ENCODE assay signal across 17 cellular contexts in the genomic region with DNA sequence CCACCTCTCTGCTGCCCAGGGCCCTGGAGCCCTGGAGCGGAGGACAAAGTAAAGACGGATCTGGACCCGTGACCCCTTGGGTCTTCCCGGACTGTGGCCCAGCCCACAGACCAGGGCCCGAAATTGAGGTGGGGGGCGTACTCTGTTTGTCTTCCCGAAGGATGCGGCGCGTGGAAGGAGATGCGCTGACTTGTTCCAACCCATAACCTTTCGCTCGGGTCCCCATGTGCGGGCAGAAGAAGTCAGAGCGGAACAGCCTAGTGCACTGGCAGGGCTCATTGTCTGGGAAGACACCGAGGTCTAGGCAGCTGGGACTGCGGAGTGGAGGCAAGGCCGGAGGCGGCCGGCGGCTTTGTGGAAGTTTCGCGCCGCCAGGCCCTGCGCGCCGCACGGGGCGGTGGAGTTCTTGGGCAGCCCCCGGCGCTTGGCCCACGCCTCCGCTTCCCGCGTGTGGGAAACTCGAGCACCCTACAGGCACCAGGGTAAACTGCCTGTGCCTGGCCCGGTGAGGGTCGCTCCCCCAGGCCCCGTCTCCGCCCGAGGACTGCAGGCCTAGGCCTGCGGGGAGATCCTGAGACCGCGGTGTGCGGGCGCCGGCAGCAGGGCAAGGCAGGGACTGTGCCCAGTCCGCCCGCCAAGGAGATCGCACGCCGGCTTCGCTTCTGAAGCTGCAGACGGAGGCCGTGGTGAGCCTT. TPM values are rescaled to one million over a fixed set of nuclear protein-coding genes. Genes with fewer than 3 reads are reported as not detected.
DNase-seq lines count a peak whose midpoint lies in the region; ATAC-seq and TF ChIP-seq lines count a peak whose summit lies in the region.
"Had no signal": no experiment of that assay in that cellular context is flagged by ENCODE, and none has a peak within 500 bp of the region (broad histone marks: within the 10 kb centered on the region; RNA-seq: fewer than 3 reads in every experiment).

No MANE protein-coding gene starts in this region.

- no peaks in the 10 kb centered on the region for H3F3A ChIP-seq in smooth muscle cell (ENCODE audit: low read depth)

- ATAC-seq in HG03039 (IDR thresholded peaks at IDR 0.05; ENCODE audit: unreplicated experiment), result no peak
- ATAC-seq: gastrocnemius medialis had no signal

- peaks cover 100% of the 10 kb centered on the region for H3K27me3 ChIP-seq in HUES48 (ENCODE audit: control insufficient read depth, insufficient read depth, low read length)
- H3K27me3 ChIP-seq in endodermal cell (ENCODE audit: control insufficient read depth, insufficient read depth, low read length, poor library complexity, severe bottlenecking), result peaks cover 100% of the 10 kb centered on the region
- peaks cover 100% of the 10 kb centered on the region for H3K27me3 ChIP-seq in smooth muscle cell (ENCODE audit: low read depth)

- TF ChIP-seq CTCF in endodermal cell (conservative IDR thresholded peaks at IDR 0.05), result no peak
- TF ChIP-seq CTCF in smooth muscle cell (IDR thresholded peaks at IDR 0.05; ENCODE audit: borderline replicate concordance, insufficient read depth, poor library complexity, severe bottlenecking), result no peak
- TF ChIP-seq CTCF in GM10248 (IDR thresholded peaks at IDR 0.05; ENCODE audit: control extremely low read depth, extremely low read depth, low read depth, missing control alignments), result no peak

- CTCF ChIA-PET in GM10248 (lab: Yijun Ruan, JAX), result interaction anchor here (1.4 kb wide), 1 partner anchor 14 kb away, joined by 3 read pairs; no protein-coding TSS in a partner anchor

- H3K36me3 ChIP-seq in HUES48 (ENCODE audit: control insufficient read depth, insufficient read depth, low read length), result no peaks in the 10 kb centered on the region
- no peaks in the 10 kb centered on the region for H3K36me3 ChIP-seq in endodermal cell (ENCODE audit: control insufficient read depth, insufficient read depth, low read length)
- H3K36me3 ChIP-seq in smooth muscle cell (ENCODE audit: low read depth), result no peaks in the 10 kb centered on the region
- H3K36me3 ChIP-seq: gastrocnemius medialis, SJSA1 had no signal

- peaks cover 98% of the 10 kb centered on the region for H3K27me3 Mint-ChIP-seq in endodermal cell (ENCODE audit: insufficient read depth)

- H3K27ac ChIP-seq in HUES48 (ENCODE audit: low read depth, low read length) (no peak overlapping the region), endodermal cell (ENCODE audit: low read depth, low read length) (peak overlapping the region; percentile 66), smooth muscle cell (ENCODE audit: low read depth) (no peak overlapping the region)
- H3K27ac ChIP-seq: gastrocnemius medialis, SJSA1 had no signal

- H3K4me1 ChIP-seq in HUES48 (ENCODE audit: control insufficient read depth, insufficient read depth, low read length) (peaks cover 47% of the 10 kb centered on the region), endodermal cell (ENCODE audit: control insufficient read depth, insufficient read depth, low read length) (peaks cover 9% of the 10 kb centered on the region), smooth muscle cell (ENCODE audit: low read depth) (peaks cover 21% of the 10 kb centered on the region)
- H3K4me1 ChIP-seq: SJSA1 had no signal

- H3K4me1 Mint-ChIP-seq in endodermal cell, result peaks cover 19% of the 10 kb centered on the region

- H3K36me3 Mint-ChIP-seq in endodermal cell (ENCODE audit: low read depth), result no peaks in the 10 kb centered on the region
- H3K36me3 Mint-ChIP-seq: activated naive CD4-positive, alpha-beta T cell treated with anti-CD3 and anti-CD28 coated beads, Interleukin-2, amount 50 U/mL, for 24 hours had no signal

- 2 to 11% methylated on average over 15 to 55 of the region's 55 CpGs for WGBS in endodermal cell (ENCODE audit: insufficient coverage in 1 of 2, insufficient read length in 1 of 2), 2 experiments
- 4% methylated on average over 53 of the region's 55 CpGs for WGBS in smooth muscle cell (ENCODE audit: low lambda C conversion rate)

- H2AFZ ChIP-seq in smooth muscle cell (ENCODE audit: low read depth), result no peak overlapping the region

- no peaks in the 10 kb centered on the region for H3K9me3 Mint-ChIP-seq in endodermal cell
- H3K9me3 Mint-ChIP-seq: activated CD4-positive, alpha-beta T cell treated with anti-CD3 and anti-CD28 coated beads, Interleukin-2, amount 10 ng/mL, durations not matched to agents 7 days and 5 days had no signal

- H3K9ac ChIP-seq in HUES48 (ENCODE audit: low read depth, low read length) (no peak overlapping the region), endodermal cell (ENCODE audit: extremely low read depth, low read length, poor library complexity, severe bottlenecking) (no peak overlapping the region), smooth muscle cell (ENCODE audit: low read depth) (no peak overlapping the region)

- H3K79me2 ChIP-seq in smooth muscle cell (ENCODE audit: low read depth), result no peaks in the 10 kb centered on the region

- H3K4me2 ChIP-seq in smooth muscle cell, result peak overlapping the region; percentile 44

- H4K20me1 ChIP-seq in smooth muscle cell (ENCODE audit: low read depth), result no peaks in the 10 kb centered on the region

- peak; percentile 75 for DNase-seq in endodermal cell
- peak; percentile 38 for DNase-seq in medulla oblongata (ENCODE audit: extremely low spot score)
- DNase-seq in smooth muscle cell (lab: John Stamatoyannopoulos, UW; ENCODE audit: unreplicated experiment), result no peak
- no peak for DNase-seq in activated effector memory CD4-positive, alpha-beta T cell treated with Interleukin-2 at 50 U/mL for 16 hours
- no peak for DNase-seq in GM10248 (ENCODE audit: extremely low spot score)
- DNase-seq in NK-92 treated with Interleukin-12 subunit alpha and Interleukin-12 subunit beta, amount 100 ng/mL, for 24 hours (lab: John Stamatoyannopoulos, UW), result no peak
- DNase-seq: activated CD4-positive, alpha-beta T cell treated with anti-CD3 and anti-CD28 coated beads, Interleukin-2, amount 10 ng/mL, durations not matched to agents 7 days and 5 days; activated T-cell treated with anti-CD3 and anti-CD28 coated beads, Interleukin-2, amount 50 U/mL, for 1 hour; gastrocnemius medialis; islet precursor cell; NCI-H187 treated with DMSO at 0.1 percent for 48 hours; NCI-H446 treated with DMSO at 0.1 percent for 48 hours; T1000 had no signal

- peak overlapping the region; percentile 29 for H3K4me3 Mint-ChIP-seq in endodermal cell
- H3K4me3 Mint-ChIP-seq: activated CD4-positive, alpha-beta T cell treated with anti-CD3 and anti-CD28 coated beads, Interleukin-2, amount 10 ng/mL, durations not matched to agents 7 days and 5 days; activated naive CD4-positive, alpha-beta T cell treated with anti-CD3 and anti-CD28 coated beads, Interleukin-2, amount 50 U/mL, for 24 hours had no signal

- H3K9me3 ChIP-seq in HUES48 (ENCODE audit: control insufficient read depth, insufficient read depth, low read length) (no peaks in the 10 kb centered on the region), endodermal cell (ENCODE audit: control insufficient read depth, low read length) (no peaks in the 10 kb centered on the region), smooth muscle cell (replicated peaks; ENCODE audit: low read depth) (no peaks in the 10 kb centered on the region)
- H3K9me3 ChIP-seq: gastrocnemius medialis, SJSA1 had no signal

- 0 out of 2 replicates have a peak overlapping the region, but pooled peaks have one; percentile 24 for H3K4me3 ChIP-seq in HUES48 (ENCODE audit: low read depth, low read length)
- H3K4me3 ChIP-seq in endodermal cell (ENCODE audit: low read length), result no peak overlapping the region
- no peak overlapping the region for H3K4me3 ChIP-seq in smooth muscle cell
- H3K4me3 ChIP-seq: SJSA1 had no signal

- POLR2A ChIA-PET in GM10248 (lab: Yijun Ruan, JAX), result no interaction called here

- H3K27ac Mint-ChIP-seq in endodermal cell, result no peak overlapping the region
- H3K27ac Mint-ChIP-seq: activated CD4-positive, alpha-beta T cell treated with anti-CD3 and anti-CD28 coated beads, Interleukin-2, amount 10 ng/mL, durations not matched to agents 7 days and 5 days; activated naive CD4-positive, alpha-beta T cell treated with anti-CD3 and anti-CD28 coated beads, Interleukin-2, amount 50 U/mL, for 24 hours had no signal

RNA-seq across cellular contexts. Expression of a gene that starts 9.8 kb away (rescaled TPM):
- not detected for total RNA-seq in endodermal cell
- polyA plus RNA-seq in endodermal cell (2013, experiment 1 of 2), result 39.3 TPM
- polyA plus RNA-seq in endodermal cell (2013, experiment 2 of 2), result 35.9 TPM
- not detected in 2 replicates for total RNA-seq in smooth muscle cell
- polyA plus RNA-seq in smooth muscle cell, result not detected in 2 replicates
- total RNA-seq: activated CD4-positive, alpha-beta T cell treated with anti-CD3 and anti-CD28 coated beads, Interleukin-2, amount 10 ng/mL, durations not matched to agents 7 days and 5 days; gastrocnemius medialis had no signal

Comparison
In these comparisons a context has a peak if more than half of its experiments do, and no peak if none do; other contexts are left out.
1. DNase-seq: peak in endodermal cell (single experiment) and medulla oblongata (single experiment); none in smooth muscle cell (single experiment), activated effector memory CD4-positive, alpha-beta T cell treated with Interleukin-2 at 50 U/mL for 16 hours (single experiment), GM10248 (single experiment) and NK-92 treated with Interleukin-12 subunit alpha and Interleukin-12 subunit beta, amount 100 ng/mL, for 24 hours (single experiment).